8 cellular contexts compared by ENCODE assay signal in the genomic region with DNA sequence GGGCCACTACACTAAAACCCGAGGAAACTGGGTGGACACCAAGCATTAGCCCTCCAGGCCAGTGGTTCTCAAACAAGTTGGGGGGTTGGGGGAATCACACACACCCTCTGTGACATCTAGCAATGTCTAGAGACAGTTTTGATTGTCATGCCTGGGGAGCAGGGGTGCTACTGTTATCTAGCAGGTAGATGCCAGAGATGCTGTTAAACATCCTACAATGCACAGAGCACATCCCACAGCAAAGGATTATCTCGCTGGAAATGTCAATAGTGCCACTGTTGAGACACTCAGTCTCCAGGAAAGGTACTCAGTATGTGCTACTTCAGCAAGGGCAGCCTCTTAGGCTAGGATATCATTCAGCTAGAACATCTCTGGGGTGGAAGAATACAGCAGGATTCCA. TPM values are rescaled to one million over a fixed set of nuclear protein-coding genes. Genes with fewer than 3 reads are reported as not detected.
DNase-seq lines count a peak whose midpoint lies in the region; ATAC-seq, FAIRE-seq and TF ChIP-seq lines count a peak whose summit lies in the region.

No MANE protein-coding gene starts in this region.

- H3K27ac Mint-ChIP-seq in activated T-helper 2 cell treated with anti-CD3 and anti-CD28 coated beads, Interferon-gamma antibody, Interleukin-2, Interleukin-4, amounts not matched to agents 10 μg/mL and 5 μg/mL and 100 μg/mL, durations not matched to agents 14 hours and 24 hours and 36 hours: peak overlapping the region; percentile 79

- ATAC-seq in Right ventricle myocardium inferior: no peak
- ATAC-seq in GM18519 (IDR thresholded peaks at IDR 0.05; ENCODE audit: low FRiP score, unreplicated experiment): no peak

- no peaks in the 10 kb centered on the region for H3K9me3 Mint-ChIP-seq in activated T-helper 2 cell treated with anti-CD3 and anti-CD28 coated beads, Interferon-gamma antibody, Interleukin-2, Interleukin-4, amounts not matched to agents 10 μg/mL and 5 μg/mL and 100 μg/mL, durations not matched to agents 14 hours and 24 hours and 36 hours

- peaks cover 3% of the 10 kb centered on the region for H3K9me1 ChIP-seq in keratinocyte (ENCODE audit: control insufficient read depth, extremely low read depth, insufficient read depth, low read length)

- peak overlapping the region; percentile 86 for H3K4me2 ChIP-seq in keratinocyte (ENCODE audit: control insufficient read depth, extremely low read depth, insufficient read depth, low read depth, low read length)

- H3K36me3 Mint-ChIP-seq in activated T-helper 2 cell treated with anti-CD3 and anti-CD28 coated beads, Interferon-gamma antibody, Interleukin-2, Interleukin-4, amounts not matched to agents 10 μg/mL and 5 μg/mL and 100 μg/mL, durations not matched to agents 14 hours and 24 hours and 36 hours (ENCODE audit: low read depth): peaks cover 21% of the 10 kb centered on the region

- H3K27me3 ChIP-seq in cardiac muscle cell (no peaks in the 10 kb centered on the region), keratinocyte (ENCODE audit: control insufficient read depth, extremely low read depth, insufficient read depth, low read length) (no peaks in the 10 kb centered on the region), tibial artery (no peaks in the 10 kb centered on the region)

- peaks cover 5% of the 10 kb centered on the region for H3K4me1 ChIP-seq in cardiac muscle cell (ENCODE audit: low read depth)
- peaks cover 15% of the 10 kb centered on the region for H3K4me1 ChIP-seq in keratinocyte (ENCODE audit: control insufficient read depth, extremely low read depth, insufficient read depth, low read length)
- H3K4me1 ChIP-seq in tibial artery: peaks cover 0 to 21% (median 12%) of the 10 kb centered on the region in 4 donors

- no peak for DNase-seq in cardiac muscle cell (ENCODE audit: low read depth in 1 of 2, low spot score in 1 of 2)
- no peak for DNase-seq in Right ventricle myocardium inferior (ENCODE audit: missing footprints)
- DNase-seq in activated T-helper 2 cell treated with anti-CD3 and anti-CD28 coated beads, Interferon-gamma antibody, Interleukin-2, Interleukin-4, amounts not matched to agents 10 μg/mL and 5 μg/mL and 100 μg/mL, durations not matched to agents 14 hours and 24 hours and 36 hours (ENCODE audit: low spot score): no peak
- DNase-seq in keratinocyte (ENCODE audit: low read depth, low spot score): no peak
- no peak for DNase-seq in tibial artery
- no peak for DNase-seq in GM20000 (ENCODE audit: low spot score)
- no peak for DNase-seq in activated effector memory CD4-positive, alpha-beta T cell treated with Interleukin-2 at 50 U/mL for 16 hours

- H2AFZ ChIP-seq in keratinocyte (ENCODE audit: control insufficient read depth, low read length): no peak overlapping the region

- intact Hi-C loops in Right ventricle myocardium inferior (cut with DNase I): no loop called here
- intact Hi-C loops in activated T-helper 2 cell treated with anti-CD3 and anti-CD28 coated beads, Interferon-gamma antibody, Interleukin-2, Interleukin-4, amounts not matched to agents 10 μg/mL and 5 μg/mL and 100 μg/mL, durations not matched to agents 14 hours and 24 hours and 36 hours (cut with micrococcal nuclease): loop anchor here (5.0 to 10.0 kb wide), 2 partner anchors 621 to 1384 kb away; a partner anchor contains a TSS
- intact Hi-C loops in tibial artery (cut with DNase I; ENCODE audit: low total_unique reads): no loop called here

- no peak overlapping the region for H3K27ac ChIP-seq in cardiac muscle cell
- H3K27ac ChIP-seq in keratinocyte (ENCODE audit: control insufficient read depth, insufficient read depth, low read length): no peak overlapping the region
- no peak overlapping the region for H3K27ac ChIP-seq in tibial artery

- H3K36me3 ChIP-seq in cardiac muscle cell (no peaks in the 10 kb centered on the region), keratinocyte (ENCODE audit: control insufficient read depth in 2 of 2, extremely low read depth in 1 of 2, insufficient read depth in 2 of 2, low read length in 2 of 2) (no peaks in the 10 kb centered on the region), tibial artery (no peaks in the 10 kb centered on the region)

- peak overlapping the region; percentile 97 for H3K9ac ChIP-seq in keratinocyte (ENCODE audit: control insufficient read depth, extremely low read depth, insufficient read depth, low read length)

- no peak for FAIRE-seq in keratinocyte (lab: Jason Lieb, UNC)

- dilution Hi-C loops in keratinocyte (cut with MboI; ENCODE audit: extremely low pct_ligation_motif_present, low sequenced_read_pairs): no loop called here

- peaks cover 14% of the 10 kb centered on the region for H4K20me1 ChIP-seq in keratinocyte (ENCODE audit: control insufficient read depth, extremely low read depth, insufficient read depth, low read length)

- TF ChIP-seq CTCF in cardiac muscle cell (IDR thresholded peaks at IDR 0.05; ENCODE audit: low read depth, low read length) (no peak), keratinocyte (optimal IDR thresholded peaks at IDR 0.05 in 1 of 3, IDR thresholded peaks at IDR 0.05 in 1 of 3, conservative IDR thresholded peaks at IDR 0.05 in 1 of 3; ENCODE audit: extremely low read depth in 1 of 3, insufficient read depth in 2 of 3, low read length in 3 of 3) (no peak), tibial artery (IDR thresholded peaks at IDR 0.05) (no peak), GM20000 (IDR thresholded peaks at IDR 0.05; ENCODE audit: extremely low read depth, missing control alignments) (no peak)

- peaks cover 58% of the 10 kb centered on the region for H3K79me2 ChIP-seq in keratinocyte (ENCODE audit: control insufficient read depth, insufficient read depth, low read length)

- no peaks in the 10 kb centered on the region for H3K27me3 Mint-ChIP-seq in activated T-helper 2 cell treated with anti-CD3 and anti-CD28 coated beads, Interferon-gamma antibody, Interleukin-2, Interleukin-4, amounts not matched to agents 10 μg/mL and 5 μg/mL and 100 μg/mL, durations not matched to agents 14 hours and 24 hours and 36 hours (ENCODE audit: low read depth)

- peaks cover 25% of the 10 kb centered on the region for H3K4me1 Mint-ChIP-seq in activated T-helper 2 cell treated with anti-CD3 and anti-CD28 coated beads, Interferon-gamma antibody, Interleukin-2, Interleukin-4, amounts not matched to agents 10 μg/mL and 5 μg/mL and 100 μg/mL, durations not matched to agents 14 hours and 24 hours and 36 hours (ENCODE audit: low read depth)

- peak overlapping the region; percentile 95 for H3K4me3 Mint-ChIP-seq in activated T-helper 2 cell treated with anti-CD3 and anti-CD28 coated beads, Interferon-gamma antibody, Interleukin-2, Interleukin-4, amounts not matched to agents 10 μg/mL and 5 μg/mL and 100 μg/mL, durations not matched to agents 14 hours and 24 hours and 36 hours (ENCODE audit: low read depth)

- H3K9me3 ChIP-seq in cardiac muscle cell (ENCODE audit: low read depth): no peaks in the 10 kb centered on the region
- H3K9me3 ChIP-seq in keratinocyte (ENCODE audit: control insufficient read depth, low read depth, low read length): no peaks in the 10 kb centered on the region
- no peaks in the 10 kb centered on the region for H3K9me3 ChIP-seq in tibial artery

- H3K4me3 ChIP-seq in cardiac muscle cell (peak overlapping the region; percentile 46), keratinocyte (ENCODE audit: control insufficient read depth in 2 of 3, extremely low read depth in 1 of 3, insufficient read depth in 2 of 3, low read depth in 1 of 3, low read length in 3 of 3) (peak overlapping the region; percentile 66 to 85 (median 80)), tibial artery (peak overlapping the region; percentile 64 to 69)

RNA-seq across cellular contexts. Expression of a gene that starts 1.3 kb away (rescaled TPM):
- total RNA-seq in cardiac muscle cell: 46.1 and 48.3 TPM in 2 replicates
- polyA plus RNA-seq in cardiac muscle cell: 59.0 and 59.5 TPM in 2 replicates
- 36.9 TPM for total RNA-seq in Right ventricle myocardium inferior
- 134 and 136 TPM in 2 replicates for total RNA-seq in activated T-helper 2 cell treated with anti-CD3 and anti-CD28 coated beads, Interferon-gamma antibody, Interleukin-2, Interleukin-4, amounts not matched to agents 10 μg/mL and 5 μg/mL and 100 μg/mL, durations not matched to agents 14 hours and 24 hours and 36 hours
- 13.7 to 38.9 TPM (median 24.2 TPM) in 3 replicates for polyA plus RNA-seq in keratinocyte
- 89.1 TPM for polyA plus RNA-seq in keratinocyte (2011; ENCODE audit: low read depth)
- 11.1 and 12.4 TPM in 2 replicates for polyA plus RNA-seq in keratinocyte (2011; cell fraction: cytosol; rRNA removed)
- 47.5 and 58.6 TPM in 2 replicates for polyA plus RNA-seq in keratinocyte (2011; cell fraction: nucleus; rRNA removed)
- polyA plus RNA-seq in keratinocyte (2012; ENCODE audit: low replicate concordance): 11.1 and 43.1 TPM in 2 replicates
- polyA minus RNA-seq in keratinocyte: 17.6 to 67.4 TPM (median 23.7 TPM) in 3 replicates
- polyA minus RNA-seq in keratinocyte (2011; cell fraction: cytosol; rRNA and poly(A)+ RNA removed): 24.6 TPM
- polyA minus RNA-seq in keratinocyte (2011; cell fraction: nucleus; rRNA and poly(A)+ RNA removed): 29.5 and 64.7 TPM in 2 replicates

RNA-seq across cellular contexts. Expression of a gene that starts 1.5 kb away (rescaled TPM):
- total RNA-seq in cardiac muscle cell: 2.7 and 3.0 TPM in 2 replicates
- 1.6 and 4.0 TPM in 2 replicates for polyA plus RNA-seq in cardiac muscle cell
- 0.62 TPM for total RNA-seq in Right ventricle myocardium inferior
- 0.43 and 0.90 TPM in 2 replicates for total RNA-seq in activated T-helper 2 cell treated with anti-CD3 and anti-CD28 coated beads, Interferon-gamma antibody, Interleukin-2, Interleukin-4, amounts not matched to agents 10 μg/mL and 5 μg/mL and 100 μg/mL, durations not matched to agents 14 hours and 24 hours and 36 hours
- polyA plus RNA-seq in keratinocyte: 0.25 to 0.42 TPM (median 0.36 TPM) in 3 replicates
- polyA plus RNA-seq in keratinocyte (2011; ENCODE audit: low read depth): 0.89 TPM
- polyA plus RNA-seq in keratinocyte (2011; cell fraction: cytosol; rRNA removed): 0.07 and 0.43 TPM in 2 replicates
- 0.37 and 0.45 TPM in 2 replicates for polyA plus RNA-seq in keratinocyte (2011; cell fraction: nucleus; rRNA removed)
- polyA plus RNA-seq in keratinocyte (2012; ENCODE audit: low replicate concordance): 0.21 and 0.45 TPM in 2 replicates
- polyA minus RNA-seq in keratinocyte: 0.32 to 0.76 TPM in 2 of 3 replicates, not detected in the other
- not detected for polyA minus RNA-seq in keratinocyte (2011; cell fraction: cytosol; rRNA and poly(A)+ RNA removed)
- polyA minus RNA-seq in keratinocyte (2011; cell fraction: nucleus; rRNA and poly(A)+ RNA removed): not detected in 2 replicates

RNA-seq across cellular contexts. Expression of a gene that starts 13.0 kb away (rescaled TPM):
- total RNA-seq in cardiac muscle cell (78.4 and 183 TPM in 2 replicates), Right ventricle myocardium inferior (116 TPM)
- polyA plus RNA-seq in cardiac muscle cell (133 and 249 TPM in 2 replicates), keratinocyte (140 to 159 TPM (median 141 TPM) in 3 replicates)
- total RNA-seq in activated T-helper 2 cell treated with anti-CD3 and anti-CD28 coated beads, Interferon-gamma antibody, Interleukin-2, Interleukin-4, amounts not matched to agents 10 μg/mL and 5 μg/mL and 100 μg/mL, durations not matched to agents 14 hours and 24 hours and 36 hours: 135 and 139 TPM in 2 replicates
- 19.3 TPM for polyA plus RNA-seq in keratinocyte (2011; ENCODE audit: low read depth)
- polyA plus RNA-seq in keratinocyte (2011; cell fraction: cytosol; rRNA removed): 131 and 175 TPM in 2 replicates
- 113 and 116 TPM in 2 replicates for polyA plus RNA-seq in keratinocyte (2011; cell fraction: nucleus; rRNA removed)
- polyA plus RNA-seq in keratinocyte (2012; ENCODE audit: low replicate concordance): 71.4 and 138 TPM in 2 replicates
- 94.9 to 130 TPM (median 129 TPM) in 3 replicates for polyA minus RNA-seq in keratinocyte
- 85.4 TPM for polyA minus RNA-seq in keratinocyte (2011; cell fraction: cytosol; rRNA and poly(A)+ RNA removed)
- polyA minus RNA-seq in keratinocyte (2011; cell fraction: nucleus; rRNA and poly(A)+ RNA removed): 27.7 and 28.0 TPM in 2 replicates
